ENCODE assay signal across 8 cellular contexts in the genomic region with DNA sequence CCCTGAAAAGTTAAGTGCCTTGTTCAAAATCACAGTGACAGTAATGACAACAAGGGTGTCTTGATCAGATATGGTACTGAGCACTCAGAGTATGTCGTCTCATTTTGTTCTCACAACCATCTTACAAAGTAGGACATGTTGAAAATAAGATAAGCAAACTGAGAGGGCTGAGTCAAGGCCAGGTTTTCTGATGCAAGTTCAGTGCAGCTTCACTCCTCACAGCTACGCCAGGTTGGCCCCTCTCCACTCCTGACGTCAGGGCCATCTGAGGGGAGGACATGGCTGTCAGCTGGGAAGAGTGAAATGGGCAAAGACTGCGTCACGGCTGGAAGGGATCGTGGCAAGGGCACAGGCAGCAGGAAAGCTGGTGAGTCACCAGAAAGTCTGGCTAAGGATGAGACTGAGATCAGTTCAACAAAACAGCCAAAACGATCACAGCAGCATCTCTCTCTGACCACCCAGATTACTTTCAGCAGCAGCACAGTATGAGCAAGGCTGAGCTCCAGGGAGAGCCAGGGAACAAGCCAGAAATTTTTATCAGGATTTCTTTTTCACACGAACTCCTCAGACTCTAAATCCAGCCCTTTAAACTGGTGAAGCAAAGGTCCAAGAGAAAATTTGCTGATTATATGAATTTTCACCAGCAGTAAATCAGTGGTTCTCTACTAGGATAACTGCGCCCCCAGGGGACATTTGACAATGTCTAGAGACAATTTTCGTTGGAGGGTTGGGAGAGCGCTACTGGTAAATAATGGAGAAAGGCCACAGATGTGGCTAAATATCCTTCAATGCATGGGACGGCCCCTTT.
DNase-seq lines count a peak whose midpoint lies in the region; ATAC-seq and TF ChIP-seq lines count a peak whose summit lies in the region.

No MANE protein-coding gene starts in this region.

- no peaks in the 10 kb centered on the region for H3K27me3 ChIP-seq in GM23338 (ENCODE audit: insufficient read depth)

- TF ChIP-seq CTCF in GM23338 (conservative IDR thresholded peaks at IDR 0.05; ENCODE audit: low read depth in 2 of 2) (no peak), activated B cell treated with CpG ODN at 0.5 μM for 24 hours (IDR thresholded peaks at IDR 0.05) (no peak)

- H3K36me3 Mint-ChIP-seq in GM23338 (ENCODE audit: low read depth) (no peaks in the 10 kb centered on the region), activated B cell treated with CpG ODN at 0.5 μM for 24 hours (ENCODE audit: low read depth) (peaks cover 2% of the 10 kb centered on the region)

- no peaks in the 10 kb centered on the region for H3K9me3 Mint-ChIP-seq in GM23338
- peaks cover 4% of the 10 kb centered on the region for H3K9me3 Mint-ChIP-seq in activated B cell treated with CpG ODN at 0.5 μM for 24 hours

- POLR2A ChIA-PET in activated B cell treated with CpG ODN at 0.5 μM for 24 hours (lab: Charles Lee): interaction anchor here (0.6 kb wide), 1 partner anchor 444 kb away, joined by 9 read pairs; no protein-coding TSS in a partner anchor

- H3K4me2 ChIP-seq in GM23338: no peak overlapping the region

- intact Hi-C loops in activated B cell treated with CpG ODN at 0.5 μM for 24 hours (cut with micrococcal nuclease): no loop called here
- intact Hi-C loops in left cardiac atrium (cut with DNase I): no loop called here

- H3K36me3 ChIP-seq in GM23338 (ENCODE audit: insufficient read depth): no peaks in the 10 kb centered on the region

- H3K4me1 Mint-ChIP-seq in GM23338: no peaks in the 10 kb centered on the region
- peaks cover 34% of the 10 kb centered on the region for H3K4me1 Mint-ChIP-seq in activated B cell treated with CpG ODN at 0.5 μM for 24 hours

- H3K4me1 ChIP-seq in GM23338 (ENCODE audit: insufficient read depth): no peaks in the 10 kb centered on the region

- no peaks in the 10 kb centered on the region for H3K79me2 ChIP-seq in GM23338 (replicated peaks; ENCODE audit: insufficient read depth)

- H3K9me2 ChIP-seq in GM23338 (ENCODE audit: insufficient read depth): 0 out of 2 replicates have a peak, but pooled peaks cover 6% of the 10 kb centered on the region

- H3K27ac ChIP-seq in GM23338 (ENCODE audit: low read depth): no peak overlapping the region

- DNase-seq in GM23338 (ENCODE audit: low spot score) (no peak), activated B cell treated with CpG ODN at 0.5 μM for 24 hours (no peak), left cardiac atrium (peak; percentile 98), skeletal muscle cell (ENCODE audit: low read depth) (peak; percentile 99), SIG-M5 treated with dmso at 0.1 percent for 504 hours (lab: John Stamatoyannopoulos, UW; ENCODE audit: unreplicated experiment) (no peak), GDM1 (lab: John Stamatoyannopoulos, UW) (no peak), NCI-H82 treated with DMSO at 0.1 percent for 48 hours (lab: John Stamatoyannopoulos, UW; ENCODE audit: unreplicated experiment) (no peak), SKM-1 treated with dmso at 0.1 percent for 144 hours (lab: John Stamatoyannopoulos, UW; ENCODE audit: unreplicated experiment) (no peak)

- H3K4me3 ChIP-seq in GM23338 (no peak overlapping the region), skeletal muscle cell (ENCODE audit: low read depth, low read length) (no peak overlapping the region)

- H3K27me3 Mint-ChIP-seq in GM23338 (ENCODE audit: insufficient read depth, low read depth, poor library complexity) (peaks cover 2% of the 10 kb centered on the region), activated B cell treated with CpG ODN at 0.5 μM for 24 hours (no peaks in the 10 kb centered on the region)

- ATAC-seq in GM23338 (no peak), activated B cell treated with CpG ODN at 0.5 μM for 24 hours (ENCODE audit: low read depth) (no peak), left cardiac atrium (peak; percentile 98 to 99)

- H3K27ac Mint-ChIP-seq in GM23338: no peak overlapping the region
- peak overlapping the region; percentile 46 for H3K27ac Mint-ChIP-seq in activated B cell treated with CpG ODN at 0.5 μM for 24 hours

- H3F3A ChIP-seq in GM23338 (replicated peaks; ENCODE audit: low read depth): no peaks in the 10 kb centered on the region

- no peaks in the 10 kb centered on the region for H4K20me1 ChIP-seq in GM23338 (replicated peaks; ENCODE audit: insufficient read depth)

- H3K4me3 Mint-ChIP-seq in GM23338 (no peak overlapping the region), activated B cell treated with CpG ODN at 0.5 μM for 24 hours (no peak overlapping the region)

- CTCF ChIA-PET in activated B cell treated with CpG ODN at 0.5 μM for 24 hours (lab: Charles Lee): no interaction called here

- peak overlapping the region; percentile 56 for H2AFZ ChIP-seq in GM23338

TF ChIP-seq in GM23338, 12 proteins besides CTCF, POLR2A, EP300 and RAD21 (continues in another document):
- TF ChIP-seq JUNB (IDR thresholded peaks at IDR 0.05; ENCODE audit: unreplicated experiment) (no peak), CREB1 (CRISPR knock-in tag; IDR thresholded peaks at IDR 0.05; ENCODE audit: low read depth) (no peak), ZNF331 (CRISPR knock-in tag; IDR thresholded peaks at IDR 0.05; ENCODE audit: low read depth) (no peak), POLR2AphosphoS5 (IDR thresholded peaks at IDR 0.05; ENCODE audit: low read depth) (no peak)
- TF ChIP-seq, protein P1, sequence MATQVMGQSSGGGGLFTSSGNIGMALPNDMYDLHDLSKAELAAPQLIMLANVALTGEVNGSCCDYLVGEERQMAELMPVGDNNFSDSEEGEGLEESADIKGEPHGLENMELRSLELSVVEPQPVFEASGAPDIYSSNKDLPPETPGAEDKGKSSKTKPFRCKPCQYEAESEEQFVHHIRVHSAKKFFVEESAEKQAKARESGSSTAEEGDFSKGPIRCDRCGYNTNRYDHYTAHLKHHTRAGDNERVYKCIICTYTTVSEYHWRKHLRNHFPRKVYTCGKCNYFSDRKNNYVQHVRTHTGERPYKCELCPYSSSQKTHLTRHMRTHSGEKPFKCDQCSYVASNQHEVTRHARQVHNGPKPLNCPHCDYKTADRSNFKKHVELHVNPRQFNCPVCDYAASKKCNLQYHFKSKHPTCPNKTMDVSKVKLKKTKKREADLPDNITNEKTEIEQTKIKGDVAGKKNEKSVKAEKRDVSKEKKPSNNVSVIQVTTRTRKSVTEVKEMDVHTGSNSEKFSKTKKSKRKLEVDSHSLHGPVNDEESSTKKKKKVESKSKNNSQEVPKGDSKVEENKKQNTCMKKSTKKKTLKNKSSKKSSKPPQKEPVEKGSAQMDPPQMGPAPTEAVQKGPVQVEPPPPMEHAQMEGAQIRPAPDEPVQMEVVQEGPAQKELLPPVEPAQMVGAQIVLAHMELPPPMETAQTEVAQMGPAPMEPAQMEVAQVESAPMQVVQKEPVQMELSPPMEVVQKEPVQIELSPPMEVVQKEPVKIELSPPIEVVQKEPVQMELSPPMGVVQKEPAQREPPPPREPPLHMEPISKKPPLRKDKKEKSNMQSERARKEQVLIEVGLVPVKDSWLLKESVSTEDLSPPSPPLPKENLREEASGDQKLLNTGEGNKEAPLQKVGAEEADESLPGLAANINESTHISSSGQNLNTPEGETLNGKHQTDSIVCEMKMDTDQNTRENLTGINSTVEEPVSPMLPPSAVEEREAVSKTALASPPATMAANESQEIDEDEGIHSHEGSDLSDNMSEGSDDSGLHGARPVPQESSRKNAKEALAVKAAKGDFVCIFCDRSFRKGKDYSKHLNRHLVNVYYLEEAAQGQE (IDR thresholded peaks at IDR 0.05; ENCODE audit: unreplicated experiment): no peak
- TF ChIP-seq, protein P2, sequence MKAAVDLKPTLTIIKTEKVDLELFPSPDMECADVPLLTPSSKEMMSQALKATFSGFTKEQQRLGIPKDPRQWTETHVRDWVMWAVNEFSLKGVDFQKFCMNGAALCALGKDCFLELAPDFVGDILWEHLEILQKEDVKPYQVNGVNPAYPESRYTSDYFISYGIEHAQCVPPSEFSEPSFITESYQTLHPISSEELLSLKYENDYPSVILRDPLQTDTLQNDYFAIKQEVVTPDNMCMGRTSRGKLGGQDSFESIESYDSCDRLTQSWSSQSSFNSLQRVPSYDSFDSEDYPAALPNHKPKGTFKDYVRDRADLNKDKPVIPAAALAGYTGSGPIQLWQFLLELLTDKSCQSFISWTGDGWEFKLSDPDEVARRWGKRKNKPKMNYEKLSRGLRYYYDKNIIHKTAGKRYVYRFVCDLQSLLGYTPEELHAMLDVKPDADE (IDR thresholded peaks at IDR 0.05): no peak

Comparison
In these comparisons a context has a peak if more than half of its experiments do, and no peak if none do; other contexts are left out.
1. ATAC-seq: peak in left cardiac atrium (2 of 2); none in GM23338 (single experiment) and activated B cell treated with CpG ODN at 0.5 μM for 24 hours (single experiment).
2. DNase-seq: peak in left cardiac atrium (single experiment) and skeletal muscle cell (single experiment); none in GM23338 (single experiment), activated B cell treated with CpG ODN at 0.5 μM for 24 hours (single experiment), SIG-M5 treated with dmso at 0.1 percent for 504 hours (single experiment), GDM1 (single experiment), NCI-H82 treated with DMSO at 0.1 percent for 48 hours (single experiment) and SKM-1 treated with dmso at 0.1 percent for 144 hours (single experiment).